Comparison of ENCODE assay signal across 1 cellular context in genomic region chr16:19210175-19210924, GRCh38.
TF ChIP-seq lines count a peak whose summit lies in the region.

No MANE protein-coding gene starts in this region.

TF ChIP-seq in WTC11, 78 proteins besides CTCF, POLR2A, EP300 and RAD21 (continued from another document):
- TF ChIP-seq ZNF671 (CRISPR knock-in tag; IDR thresholded peaks at IDR 0.05) = no peak
- no peak for TF ChIP-seq SMAD3 (CRISPR knock-in tag; IDR thresholded peaks at IDR 0.05; ENCODE audit: borderline replicate concordance)
- TF ChIP-seq CREM (CRISPR knock-in tag; IDR thresholded peaks at IDR 0.05) = no peak
